Comparison of ENCODE assay signal across 12 cellular contexts in genomic region chr16:50160495-50161164, GRCh38. TPM values are rescaled to one million over a fixed set of nuclear protein-coding genes. Genes with fewer than 3 reads are reported as not detected.
DNase-seq lines count a peak whose midpoint lies in the region; ATAC-seq, FAIRE-seq and TF ChIP-seq lines count a peak whose summit lies in the region.
"Had no signal": no experiment of that assay in that cellular context is flagged by ENCODE, and none has a peak within 500 bp of the region (broad histone marks: within the 10 kb centered on the region; RNA-seq: fewer than 3 reads in every experiment).

No MANE protein-coding gene starts in this region.

- no peak overlapping the region for H3K27ac ChIP-seq in CD4-positive, CD25-positive, alpha-beta regulatory T cell (ENCODE audit: insufficient read depth, low read length, poor library complexity, severe bottlenecking)
- H3K27ac ChIP-seq in GM12878 (ENCODE audit: control insufficient read depth, insufficient read depth): no peak overlapping the region
- H3K27ac ChIP-seq in Peyer's patch: no peak overlapping the region
- H3K27ac ChIP-seq: HL-60, neural progenitor cell had no signal

- TF ChIP-seq CTCF in HFFc6 (IDR thresholded peaks at IDR 0.05): no peak
- TF ChIP-seq CTCF in GM12878 (IDR thresholded peaks at IDR 0.05 in 2 of 3, conservative IDR thresholded peaks at IDR 0.05 in 1 of 3; ENCODE audit: control insufficient read depth in 2 of 3, extremely low read depth in 1 of 3, insufficient read depth in 1 of 3, low read depth in 3 of 3, low read length in 3 of 3): no peak
- no peak for TF ChIP-seq CTCF in Peyer's patch (IDR thresholded peaks at IDR 0.05)

- H3K9ac ChIP-seq in GM12878 (ENCODE audit: control insufficient read depth, insufficient read depth, low read length): no peak overlapping the region
- H3K9ac ChIP-seq: neural progenitor cell had no signal

- POLR2A ChIA-PET in GM12878 (lab: Charles Lee): interaction anchor here (0.8 kb wide), 1 partner anchor 36 kb away, joined by 3 read pairs; no protein-coding TSS in a partner anchor

- TF ChIP-seq POLR2A in GM12878 (IDR thresholded peaks at IDR 0.05; ENCODE audit: low read depth, low read length): no peak
- no peak for TF ChIP-seq POLR2A in Peyer's patch (IDR thresholded peaks at IDR 0.05)

- H2AFZ ChIP-seq in GM12878 (ENCODE audit: control insufficient read depth, low read depth, low read length): no peak overlapping the region
- H2AFZ ChIP-seq: neural progenitor cell had no signal

- peaks cover 79% of the 10 kb centered on the region for H3K79me2 ChIP-seq in GM12878 (ENCODE audit: control insufficient read depth, insufficient read depth, low read length)

- intact Hi-C loops in GM12878 (cut with micrococcal nuclease; ENCODE audit: unreplicated experiment): no loop called here

- 83% methylated on average over 4 of the region's 4 CpGs for WGBS in GM12878 (ENCODE audit: insufficient coverage, insufficient replicate concordance, low lambda C conversion rate, missing lambda C conversion rate)

- BruUV-seq in GM12878 (replicated peaks; lab: Mats Ljungman, UMichigan): no TSS peak

- peak overlapping the region; percentile 71 to 95 (median 89) for H3K27ac Mint-ChIP-seq in CD4-positive, CD25-positive, alpha-beta regulatory T cell
- peak overlapping the region; percentile 57; the same call in 1 of the 2 replicates for H3K27ac Mint-ChIP-seq in HFFc6
- H3K27ac Mint-ChIP-seq: neural progenitor cell had no signal

- peak overlapping the region; percentile 45 for H3K4me2 ChIP-seq in GM12878 (ENCODE audit: control insufficient read depth, insufficient read depth)
- H3K4me2 ChIP-seq: neural progenitor cell had no signal

- FAIRE-seq in GM12878 (lab: Jason Lieb, UNC): peak; percentile 31
- FAIRE-seq: GM12891 had no signal

- no peaks in the 10 kb centered on the region for H3K9me3 Mint-ChIP-seq in CD4-positive, CD25-positive, alpha-beta regulatory T cell
- no peaks in the 10 kb centered on the region for H3K9me3 Mint-ChIP-seq in HFFc6
- H3K9me3 Mint-ChIP-seq: neural progenitor cell had no signal

- TF ChIP-seq EP300 in GM12878 (IDR thresholded peaks at IDR 0.05; ENCODE audit: borderline replicate concordance in 1 of 2, control insufficient read depth in 1 of 2, low read depth in 2 of 2, low read length in 2 of 2): 0 out of 4 replicates have a peak, but pooled peaks of 1 of the 2 experiments have one; percentile 38

- peak in 1 of 3 donors; percentile 30 for DNase-seq in CD4-positive, CD25-positive, alpha-beta regulatory T cell
- peak; percentile 37 for DNase-seq in HFFc6
- DNase-seq in GM12878 (ENCODE audit: low read depth, low spot score): no peak
- DNase-seq in myocyte (ENCODE audit: low read depth): peak; percentile 42
- no peak for DNase-seq in Kasumi-1 (lab: John Stamatoyannopoulos, UW)
- no peak for DNase-seq in Peyer's patch
- DNase-seq in NCI-H1436 treated with DMSO at 0.1 percent for 48 hours (lab: John Stamatoyannopoulos, UW): no peak
- DNase-seq: Caco-2 had no signal

- H4K20me1 ChIP-seq in GM12878 (ENCODE audit: control insufficient read depth, insufficient read depth): peaks cover 1% of the 10 kb centered on the region; the same call in 1 of the 2 replicates

- no peak for TF ChIP-seq RAD21 in GM12878 (IDR thresholded peaks at IDR 0.05; ENCODE audit: insufficient read depth, low read depth, low read length)

- peaks cover 59% of the 10 kb centered on the region for H3K4me1 ChIP-seq in CD4-positive, CD25-positive, alpha-beta regulatory T cell (ENCODE audit: control insufficient read depth, insufficient read depth, low read length, poor library complexity, severe bottlenecking)
- peaks cover 8% of the 10 kb centered on the region; the same call in 1 of the 2 replicates for H3K4me1 ChIP-seq in GM12878 (ENCODE audit: control insufficient read depth, insufficient read depth, low read length)
- H3K4me1 ChIP-seq in Peyer's patch: peaks cover 0 to 53% (median 3%) of the 10 kb centered on the region in 4 donors

- in situ Hi-C loops in GM12878 (cut with MboI): no loop called here

- H3K27me3 Mint-ChIP-seq in CD4-positive, CD25-positive, alpha-beta regulatory T cell: peaks cover 4% of the 10 kb centered on the region
- no peaks in the 10 kb centered on the region; the same call in 1 of the 2 replicates for H3K27me3 Mint-ChIP-seq in HFFc6 (ENCODE audit: insufficient read depth)

- RAD21 ChIA-PET in GM12878 (lab: Charles Lee; ENCODE audit: unreplicated experiment): interaction anchor here (0.9 to 3.5 kb wide), 4 partner anchors 36 to 135 kb away, joined by 3 to 18 read pairs (median 5); partner anchors contain the start of gene CNEP1R1

- peak overlapping the region; percentile 56 to 78 (median 59) for H3K4me3 Mint-ChIP-seq in CD4-positive, CD25-positive, alpha-beta regulatory T cell
- no peak overlapping the region; the same call in 1 of the 2 replicates for H3K4me3 Mint-ChIP-seq in HFFc6
- H3K4me3 Mint-ChIP-seq: neural progenitor cell had no signal

- H3K36me3 ChIP-seq in CD4-positive, CD25-positive, alpha-beta regulatory T cell (ENCODE audit: control insufficient read depth, insufficient read depth, low read length): peaks cover 2% of the 10 kb centered on the region
- H3K36me3 ChIP-seq in GM12878 (ENCODE audit: control insufficient read depth in 2 of 2, insufficient read depth in 2 of 2, low read length in 1 of 2): no peaks in the 10 kb centered on the region
- no peaks in the 10 kb centered on the region for H3K36me3 ChIP-seq in Peyer's patch
- H3K36me3 ChIP-seq: neural progenitor cell had no signal

- peaks cover 16% of the 10 kb centered on the region for H3K36me3 Mint-ChIP-seq in CD4-positive, CD25-positive, alpha-beta regulatory T cell
- peaks cover 16% of the 10 kb centered on the region; the same call in 1 of the 2 replicates for H3K36me3 Mint-ChIP-seq in HFFc6 (ENCODE audit: low read depth)

- SMC1A ChIA-PET in GM12878 (lab: Charles Lee; ENCODE audit: uncharacterized antibody, unreplicated experiment): interaction anchor here (0.8 to 2.5 kb wide), 13 partner anchors 9 to 135 kb away, joined by 3 to 15 read pairs (median 4); partner anchors contain the start of gene CNEP1R1

- peak overlapping the region; percentile 43 for H3K4me3 ChIP-seq in CD4-positive, CD25-positive, alpha-beta regulatory T cell (ENCODE audit: low read depth, low read length)
- H3K4me3 ChIP-seq in GM12878: peak overlapping the region; percentile 9; the same call in 1 of the 2 replicates
- H3K4me3 ChIP-seq in Peyer's patch: no peak overlapping the region
- H3K4me3 ChIP-seq: neural progenitor cell had no signal

- ATAC-seq in CD4-positive, CD25-positive, alpha-beta regulatory T cell (ENCODE audit: low read depth in 2 of 2): peak; percentile 52 to 64
- ATAC-seq in GM12878: peak; percentile 59
- no peak for ATAC-seq in GM21576 (IDR thresholded peaks at IDR 0.05; ENCODE audit: unreplicated experiment)

- peaks cover 27 to 81% (median 56%) of the 10 kb centered on the region in 4 donors for H3K4me1 Mint-ChIP-seq in CD4-positive, CD25-positive, alpha-beta regulatory T cell
- peaks cover 67% of the 10 kb centered on the region for H3K4me1 Mint-ChIP-seq in HFFc6 (ENCODE audit: low read depth)

- no peaks in the 10 kb centered on the region for H3K9me3 ChIP-seq in CD4-positive, CD25-positive, alpha-beta regulatory T cell (ENCODE audit: control insufficient read depth in 2 of 2, low read length in 2 of 2)
- H3K9me3 ChIP-seq in GM12878 (replicated peaks; ENCODE audit: control insufficient read depth, insufficient read depth, low read length): no peaks in the 10 kb centered on the region
- no peaks in the 10 kb centered on the region for H3K9me3 ChIP-seq in Peyer's patch
- H3K9me3 ChIP-seq: Caco-2 had no signal

- no peaks in the 10 kb centered on the region for H3K27me3 ChIP-seq in CD4-positive, CD25-positive, alpha-beta regulatory T cell (ENCODE audit: control insufficient read depth, insufficient read depth, low read length)
- H3K27me3 ChIP-seq in GM12878 (replicated peaks in 1 of 2; ENCODE audit: control insufficient read depth in 2 of 2, insufficient read depth in 2 of 2, low read length in 1 of 2) (no peaks in the 10 kb centered on the region), Peyer's patch (no peaks in the 10 kb centered on the region)
- H3K27me3 ChIP-seq: neural progenitor cell had no signal

- CTCF ChIA-PET in GM12878 (lab: Yijun Ruan, JAX): interaction anchor here (1.0 to 4.0 kb wide), 6 partner anchors 9 to 505 kb away, joined by 3 to 35 read pairs (median 6); partner anchors contain the start of gene CNEP1R1

TF ChIP-seq in GM12878, 131 proteins besides CTCF, POLR2A, EP300 and RAD21 (continues in another document):
- TF ChIP-seq IKZF1 (conservative IDR thresholded peaks at IDR 0.05) (0 out of 2 replicates have a peak, but pooled peaks have one; percentile 21), RCOR1 (conservative IDR thresholded peaks at IDR 0.05; ENCODE audit: low read depth, low read length) (no peak)

RNA-seq across cellular contexts. Expression of gene TENT4B, which starts 7.5 kb away (rescaled TPM):
- total RNA-seq in CD4-positive, CD25-positive, alpha-beta regulatory T cell: 19.7 TPM
- polyA plus RNA-seq in CD4-positive, CD25-positive, alpha-beta regulatory T cell: 1 to 10 TPM; 3.5 to 4.2 (median 3.5) TPM
- 10 to 100 TPM; 19.4 to 23.0 (median 21.6) TPM for total RNA-seq in HFFc6 (2021; fragmentation: NEBNext Ultra II Directional; extraction: Animal tissue kit (Norgen Biotek cat#: 25700))
- 17.1 and 18.2 TPM in 2 replicates for total RNA-seq in GM12878 (2013; cell fraction: nucleolus; rRNA removed)
- 10.0 and 10.8 TPM in 2 replicates for total RNA-seq in GM12878 (2014; rRNA removed)
- total RNA-seq in GM12878 (2014; rRNA removed; fragmentation: Illumina TruSeq; extraction: Trizol): 9.8 and 10.7 TPM in 2 replicates
- 13.0 and 15.4 TPM in 2 replicates for total RNA-seq in GM12878 (2021)
- 4.1 TPM for polyA plus RNA-seq in GM12878 (2011; ENCODE audit: low read depth)
- polyA plus RNA-seq in GM12878 (2011; rRNA removed): 12.5 and 18.5 TPM in 2 replicates
- polyA plus RNA-seq in GM12878 (2011; cell fraction: cytosol; rRNA removed): 5.7 and 6.2 TPM in 2 replicates
- 4.8 TPM in 2 replicates for polyA plus RNA-seq in GM12878 (2011; cell fraction: nucleus; rRNA removed)
- 6.2 and 8.1 TPM in 2 replicates for polyA plus RNA-seq in GM12878 (2012)
- polyA plus RNA-seq in GM12878 (2014; fragmentation: Illumina TruSeq; extraction: Trizol): 13.4 and 17.0 TPM in 2 replicates
- polyA plus RNA-seq in GM12878 (2014; fragmentation: Nextera tagmentation; extraction: Ambion mirVana): 10 to 100 TPM; 11.7 to 16.7 TPM
- polyA plus RNA-seq in GM12878 (2014; rRNA removed): 7.3 and 9.0 TPM in 2 replicates
- 1 to 10 TPM; 4.4 to 8.4 TPM for polyA plus RNA-seq in GM12878 (2016; fragmentation: Nextera tagmentation; extraction: Ambion mirVana)
- 13.0 and 20.9 TPM in 2 replicates for polyA minus RNA-seq in GM12878 (2011; rRNA and poly(A)+ RNA removed)
- polyA minus RNA-seq in GM12878 (2011; cell fraction: cytosol; rRNA and poly(A)+ RNA removed): 8.7 and 8.8 TPM in 2 replicates
- 3.3 and 6.9 TPM in 2 replicates for polyA minus RNA-seq in GM12878 (2011; cell fraction: nucleus; rRNA and poly(A)+ RNA removed)
- total RNA-seq in myocyte: 15.8 and 17.3 TPM in 2 replicates
- 5.9 TPM for polyA plus RNA-seq in myocyte (2012)
- total RNA-seq in Peyer's patch: 10 to 100 TPM; 10.7 to 30.5 (median 24.7) TPM

Comparison
In these comparisons a context has a peak if more than half of its experiments do, and no peak if none do; other contexts are left out.
1. DNase-seq: peak in HFFc6 (single experiment) and myocyte (single experiment); none in GM12878 (single experiment), Kasumi-1 (0 of 2), Peyer's patch (0 of 3) and NCI-H1436 treated with DMSO at 0.1 percent for 48 hours (single experiment).
2. H3K4me3 ChIP-seq: peak in CD4-positive, CD25-positive, alpha-beta regulatory T cell (single experiment) and GM12878 (single experiment); none in Peyer's patch (0 of 4).